ENCODE assay signal across 20 cellular contexts in genomic region chr4:180240670-180241069, GRCh38.
"Had no signal": no experiment of that assay in that cellular context is flagged by ENCODE, and none has a peak within 500 bp of the region (broad histone marks: within the 10 kb centered on the region; RNA-seq: fewer than 3 reads in every experiment).

No MANE protein-coding gene starts in this region.

- H3K4me1 Mint-ChIP-seq: nephron progenitor cell had no signal

- H3K27me3 ChIP-seq: dorsolateral prefrontal cortex, heart right ventricle, ovary, right atrium auricular region, sigmoid colon, thyroid gland, upper lobe of left lung, uterus had no signal

- H3K27me3 Mint-ChIP-seq: naive thymus-derived CD4-positive, alpha-beta T cell had no signal

- H3K36me3 ChIP-seq: heart right ventricle, ovary, right atrium auricular region, sigmoid colon, thyroid gland, upper lobe of left lung, uterus had no signal

- H3K36me3 Mint-ChIP-seq: naive thymus-derived CD4-positive, alpha-beta T cell had no signal

- H3K4me1 ChIP-seq: heart right ventricle, right atrium auricular region, sigmoid colon, thyroid gland, upper lobe of left lung, uterus had no signal

- H3K9me3 Mint-ChIP-seq: nephron progenitor cell had no signal

- H3K4me3 Mint-ChIP-seq: naive thymus-derived CD4-positive, alpha-beta T cell; nephron progenitor cell had no signal

- H3K27ac Mint-ChIP-seq: naive thymus-derived CD4-positive, alpha-beta T cell; nephron progenitor cell had no signal

- H3K27ac ChIP-seq: dorsolateral prefrontal cortex, heart right ventricle, ovary, right atrium auricular region, sigmoid colon, skin epidermis, thyroid gland, upper lobe of left lung, uterus had no signal

- ATAC-seq: esophagus mucosa; heart right ventricle; left lobe of liver; naive thymus-derived CD4-positive, alpha-beta T cell had no signal

- DNase-seq: cortex of kidney; dorsolateral prefrontal cortex; effector CD8-positive, alpha-beta T cell; heart right ventricle; hypothalamus; islet precursor cell; mammary epithelial cell; naive thymus-derived CD4-positive, alpha-beta T cell; nephron progenitor cell; ovary; sigmoid colon; stimulated activated CD4-positive, alpha-beta T cell treated with anti-CD3 and anti-CD28 coated beads, Interleukin-2, amount 100 ng/mL, for 24 hours; stimulated activated naive CD4-positive, alpha-beta T cell; thyroid gland; upper lobe of left lung; uterus had no signal

- H3K9me3 ChIP-seq: ovary, right atrium auricular region, sigmoid colon, thyroid gland, upper lobe of left lung, uterus had no signal

- H3K4me3 ChIP-seq: dorsolateral prefrontal cortex, heart right ventricle, ovary, right atrium auricular region, sigmoid colon, skin epidermis, thyroid gland, upper lobe of left lung, uterus had no signal
